Comparison of ENCODE assay signal across 4 cellular contexts in genomic region chr17:37754363-37754762, GRCh38. TPM values are rescaled to one million over a fixed set of nuclear protein-coding genes. Genes with fewer than 3 reads are reported as not detected.
"Had no signal": no experiment of that assay in that cellular context is flagged by ENCODE, and none has a peak within 500 bp of the region (broad histone marks: within the 10 kb centered on the region; RNA-seq: fewer than 3 reads in every experiment).

No MANE protein-coding gene starts in this region.

- H3K4me1 Mint-ChIP-seq: GM23338, H9 had no signal

- DNase-seq: H9, HCEC 1CT, IMR-90 had no signal

- H3K27ac Mint-ChIP-seq: GM23338, H9 had no signal

- ATAC-seq: GM23338 had no signal

- H3K4me3 Mint-ChIP-seq: GM23338, H9 had no signal

- H3K9me3 Mint-ChIP-seq: GM23338, H9 had no signal

RNA-seq across cellular contexts. Expression of gene HNF1B, which starts 9.5 kb away (rescaled TPM):
- total RNA-seq: H9, IMR-90 had no signal
